In the genomic region with DNA sequence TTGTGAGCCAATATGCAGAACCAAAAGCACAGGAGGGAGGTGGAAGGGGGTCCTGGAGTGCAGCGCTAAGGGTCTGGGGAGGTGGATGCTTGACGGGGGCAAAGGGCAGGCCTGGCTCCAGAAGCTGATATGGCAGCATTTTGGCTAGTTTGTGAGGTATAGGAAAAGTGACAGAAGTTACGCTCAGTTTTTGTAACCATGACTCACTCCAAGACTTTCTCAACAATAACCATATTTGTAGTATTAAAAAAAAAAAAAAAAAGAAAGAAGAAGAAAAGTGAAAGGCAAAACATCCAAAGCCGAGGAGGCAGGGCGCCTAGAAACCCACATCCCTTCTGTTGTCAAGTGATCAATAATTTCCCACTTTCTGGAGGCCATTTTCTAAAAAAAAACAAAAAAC, we compare ENCODE assay signal across 8 cellular contexts.
DNase-seq lines count a peak whose midpoint lies in the region; ATAC-seq and TF ChIP-seq lines count a peak whose summit lies in the region.

No MANE protein-coding gene starts in this region.

- H2AFZ ChIP-seq in trophoblast cell (ENCODE audit: insufficient read depth, low read length, poor library complexity): no peak overlapping the region

- peaks cover 2% of the 10 kb centered on the region for H3K79me2 ChIP-seq in trophoblast cell (ENCODE audit: control insufficient read depth, insufficient read depth, low read length, poor library complexity)

- peak overlapping the region; percentile 15 for H3K4ac ChIP-seq in trophoblast cell (ENCODE audit: low read depth, low read length)

- H3K27me3 ChIP-seq in trophoblast cell (ENCODE audit: insufficient read depth, low read length): no peaks in the 10 kb centered on the region
- no peaks in the 10 kb centered on the region for H3K27me3 ChIP-seq in endodermal cell (ENCODE audit: control insufficient read depth, insufficient read depth, low read length, poor library complexity, severe bottlenecking)

- peak overlapping the region; percentile 79 for H2AK5ac ChIP-seq in trophoblast cell (ENCODE audit: low read length)

- no peak overlapping the region for H4K12ac ChIP-seq in trophoblast cell (ENCODE audit: low read depth, low read length)

- H3K4me1 ChIP-seq in trophoblast cell (ENCODE audit: control insufficient read depth in 1 of 2, insufficient read depth in 2 of 2, low read length in 2 of 2) (peaks cover 26 to 35% of the 10 kb centered on the region in 2 experiments), endodermal cell (ENCODE audit: control insufficient read depth, insufficient read depth, low read length) (peaks cover 19% of the 10 kb centered on the region)

- H2BK12ac ChIP-seq in trophoblast cell (ENCODE audit: low read length): peak overlapping the region; percentile 55

- BruUV-seq in MCF 10A (replicated peaks; lab: Mats Ljungman, UMichigan): no TSS peak

- H4K91ac ChIP-seq in trophoblast cell (ENCODE audit: low read depth, low read length): no peak overlapping the region

- H3K18ac ChIP-seq in trophoblast cell (ENCODE audit: low read length): peak overlapping the region; percentile 76

- no CpG with 5 or more reads among the region's 5 CpGs for WGBS in trophoblast cell (ENCODE audit: extremely low coverage, insufficient coverage, insufficient read length)
- WGBS in endodermal cell (ENCODE audit: insufficient coverage in 1 of 2, insufficient read length in 1 of 2), 2 experiments: 80 to 95% methylated on average over 1 to 4 of the region's 5 CpGs

- H3K27ac ChIP-seq in trophoblast cell (ENCODE audit: low read depth, low read length) (no peak overlapping the region), endodermal cell (ENCODE audit: low read depth, low read length) (no peak overlapping the region)

- TF ChIP-seq CTCF in AG10803 (conservative IDR thresholded peaks at IDR 0.05; ENCODE audit: low read length) (no peak), MCF 10A (IDR thresholded peaks at IDR 0.05; ENCODE audit: unreplicated experiment) (no peak), endodermal cell (conservative IDR thresholded peaks at IDR 0.05) (no peak)

- H3K9ac ChIP-seq in trophoblast cell (ENCODE audit: low read length) (no peak overlapping the region), endodermal cell (ENCODE audit: extremely low read depth, low read length, poor library complexity, severe bottlenecking) (no peak overlapping the region)

- H3K36me3 Mint-ChIP-seq in T-cell (peaks cover 14% of the 10 kb centered on the region), MCF 10A (ENCODE audit: insufficient read depth, unreplicated experiment) (peaks cover 19% of the 10 kb centered on the region), endodermal cell (ENCODE audit: low read depth) (peaks cover 23% of the 10 kb centered on the region)

- no peak overlapping the region for H3K23ac ChIP-seq in trophoblast cell (ENCODE audit: low read length)

- peak overlapping the region; percentile 32 for H4K8ac ChIP-seq in trophoblast cell (ENCODE audit: low read depth, low read length)

- H3K4me1 Mint-ChIP-seq in T-cell (peaks cover 87 to 93% (median 91%) of the 10 kb centered on the region in 3 donors), MCF 10A (ENCODE audit: insufficient read depth, unreplicated experiment) (peaks cover 45% of the 10 kb centered on the region), endodermal cell (peaks cover 14% of the 10 kb centered on the region)

- DNase-seq in AG10803 (ENCODE audit: low read depth): peak; percentile 65
- peak in 32 of 34 experiments; percentile 17 to 70 (median 48) for DNase-seq in T-cell
- peak; percentile 57 for DNase-seq in MCF 10A (ENCODE audit: unreplicated experiment)
- peak in 1 of 2 donors; percentile 34 for DNase-seq in trophoblast cell
- DNase-seq in endodermal cell: no peak
- no peak for DNase-seq in KG1 (lab: John Stamatoyannopoulos, UW)
- DNase-seq in NCI-H774 (lab: John Stamatoyannopoulos, UW): no peak

- intact Hi-C loops in MCF 10A (cut with micrococcal nuclease): no loop called here

- POLR2A ChIA-PET in T-cell (lab: Charles Lee): interaction anchor here in 1 of 2 donors (0.6 kb wide), 1 partner anchor 12 kb away, joined by 8 read pairs; no protein-coding TSS in a partner anchor
- POLR2A ChIA-PET in MCF 10A (lab: Yijun Ruan, JAX): interaction anchor here (1.3 kb wide), 1 partner anchor 11 kb away, joined by 6 read pairs; no protein-coding TSS in a partner anchor

- H3K14ac ChIP-seq in trophoblast cell (ENCODE audit: low read length): peak overlapping the region; percentile 70

- H3K79me1 ChIP-seq in trophoblast cell (ENCODE audit: low read length): peaks cover 32% of the 10 kb centered on the region

- no peak overlapping the region for H3K4me2 ChIP-seq in trophoblast cell (ENCODE audit: low read length)

- H2BK5ac ChIP-seq in trophoblast cell (ENCODE audit: low read depth, low read length, poor library complexity): peak overlapping the region; percentile 45

- peak overlapping the region; percentile 91 to 95 for H3K27ac Mint-ChIP-seq in T-cell
- H3K27ac Mint-ChIP-seq in MCF 10A (ENCODE audit: low read depth, unreplicated experiment): peak overlapping the region; percentile 97
- no peak overlapping the region for H3K27ac Mint-ChIP-seq in endodermal cell

- H3K9me3 ChIP-seq in trophoblast cell (ENCODE audit: insufficient read depth, low read depth, low read length) (no peaks in the 10 kb centered on the region), endodermal cell (ENCODE audit: control insufficient read depth, low read length) (no peaks in the 10 kb centered on the region)

- no peak overlapping the region for H3K4me3 ChIP-seq in AG10803 (ENCODE audit: low read length)
- no peak overlapping the region for H3K4me3 ChIP-seq in trophoblast cell (ENCODE audit: low read depth, low read length)
- no peak overlapping the region for H3K4me3 ChIP-seq in endodermal cell (ENCODE audit: low read length)

- CTCF ChIA-PET in T-cell (lab: Charles Lee) (interaction anchor here in 1 of 2 donors (0.7 to 2.4 kb wide), 5 partner anchors 9 to 150 kb away, joined by 3 to 9 read pairs (median 6); no protein-coding TSS in a partner anchor), MCF 10A (lab: Yijun Ruan, JAX) (interaction anchor here (0.7 to 2.0 kb wide), 4 partner anchors 10 to 194 kb away, joined by 4 to 14 read pairs (median 12); no protein-coding TSS in a partner anchor)

- H3K4me3 Mint-ChIP-seq in T-cell: peak overlapping the region; percentile 59 to 85 (median 69)
- no peak overlapping the region for H3K4me3 Mint-ChIP-seq in MCF 10A (ENCODE audit: unreplicated experiment)
- no peak overlapping the region for H3K4me3 Mint-ChIP-seq in endodermal cell

- peak overlapping the region; percentile 74 for H2BK120ac ChIP-seq in trophoblast cell (ENCODE audit: insufficient read depth, low read length, poor library complexity)

- H3K36me3 ChIP-seq in trophoblast cell (ENCODE audit: control insufficient read depth in 1 of 2, insufficient read depth in 2 of 2, low read length in 2 of 2) (peaks cover 8 to 12% of the 10 kb centered on the region in 2 experiments), endodermal cell (ENCODE audit: control insufficient read depth, insufficient read depth, low read length) (peaks cover 21% of the 10 kb centered on the region)

- H3K27me3 Mint-ChIP-seq in T-cell: no peaks in the 10 kb centered on the region
- no peaks in the 10 kb centered on the region for H3K27me3 Mint-ChIP-seq in MCF 10A (ENCODE audit: insufficient read depth, unreplicated experiment)
- no peaks in the 10 kb centered on the region for H3K27me3 Mint-ChIP-seq in endodermal cell (ENCODE audit: insufficient read depth)

- ATAC-seq in T-cell (replicated peaks in 1 of 4) (peak; percentile 51 to 72 (median 62)), GM21360 (IDR thresholded peaks at IDR 0.05; ENCODE audit: unreplicated experiment) (no peak)

- H3K9me3 Mint-ChIP-seq in T-cell (no peaks in the 10 kb centered on the region), MCF 10A (ENCODE audit: unreplicated experiment) (no peaks in the 10 kb centered on the region), endodermal cell (no peaks in the 10 kb centered on the region)

Comparison
In these comparisons a context has a peak if more than half of its experiments do, and no peak if none do; other contexts are left out.
1. DNase-seq: peak in AG10803 (single experiment), T-cell (32 of 34) and MCF 10A (single experiment); none in endodermal cell (single experiment), KG1 (single experiment) and NCI-H774 (single experiment).
2. H3K4me3 Mint-ChIP-seq: peak in T-cell (3 of 3); none in MCF 10A (single experiment) and endodermal cell (single experiment).